In the genomic region with DNA sequence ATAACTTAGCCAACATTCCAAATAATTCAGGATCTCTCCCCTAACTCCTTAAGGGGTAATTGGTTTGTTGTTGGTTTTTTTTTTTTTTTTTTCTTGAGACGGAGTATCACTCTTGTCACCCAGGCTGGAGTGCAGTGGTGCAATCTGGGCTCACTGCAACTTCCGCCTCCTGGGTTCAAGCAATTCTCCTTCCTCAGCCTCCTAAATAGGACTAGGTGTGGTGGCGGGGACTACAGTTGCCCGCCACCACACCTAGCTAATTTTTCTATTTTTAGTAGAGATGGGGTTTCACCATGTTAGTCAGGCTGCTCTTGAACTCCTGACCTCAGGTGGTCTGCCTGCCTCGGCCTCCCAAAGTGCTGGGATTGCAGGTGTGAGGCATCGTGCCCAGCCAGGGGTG, we compare ENCODE assay signal across 7 cellular contexts. TPM values are rescaled to one million over a fixed set of nuclear protein-coding genes. Genes with fewer than 3 reads are reported as not detected.
DNase-seq lines count a peak whose midpoint lies in the region; ATAC-seq, FAIRE-seq and TF ChIP-seq lines count a peak whose summit lies in the region.
"Not testable (repeated sequence)": the region's sequence is repeated elsewhere in the genome, so short reads cannot be mapped to it uniquely, and the experiment has no call there.

No MANE protein-coding gene starts in this region.

- H3K36me3 ChIP-seq in PC-9 (ENCODE audit: low read depth); K562 (ENCODE audit: control insufficient read depth, insufficient read depth, low read length); cardiac muscle cell; psoas muscle (ENCODE audit: insufficient read depth in 1 of 2, low read depth in 1 of 2); thyroid gland: not testable (repeated sequence)

- H3K9me3 ChIP-seq in A549; PC-9 (ENCODE audit: insufficient read depth, low read depth); K562 (replicated peaks; ENCODE audit: control insufficient read depth, insufficient read depth, low read depth, low read length); cardiac muscle cell (ENCODE audit: low read depth); psoas muscle; thyroid gland: not testable (repeated sequence)

- 80% methylated on average over 6 of the region's 6 CpGs for WGBS in A549 (ENCODE audit: missing lambda C conversion rate)
- WGBS in K562 (ENCODE audit: insufficient coverage, low coverage, missing lambda C conversion rate), result 47% methylated on average over 6 of the region's 6 CpGs
- WGBS in psoas muscle, 3 donors, result 82 to 93% (median 85%) methylated on average over 6 of the region's 6 CpGs
- 86 to 93% methylated on average over 6 of the region's 6 CpGs for WGBS in thyroid gland, 2 donors

- H3F3A ChIP-seq in PC-9 (ENCODE audit: insufficient read depth, low read depth), result peaks cover 31% of the 10 kb centered on the region

- H3K27me3 ChIP-seq in PC-9 (ENCODE audit: insufficient read depth, low read depth); K562 (ENCODE audit: control insufficient read depth in 2 of 2, insufficient read depth in 2 of 2, low read length in 2 of 2); cardiac muscle cell; psoas muscle (ENCODE audit: insufficient read depth in 3 of 3, low read length in 2 of 3); thyroid gland: not testable (repeated sequence)

- peak overlapping the region; percentile 59 to 64 (median 60) for H3K27ac Mint-ChIP-seq in nephron

- DNase-seq in A549 (ENCODE audit: low read depth in 1 of 2, low spot score in 1 of 2); PC-9; K562 (ENCODE audit: extremely low read depth in 1 of 4, low spot score in 3 of 4); cardiac muscle cell (ENCODE audit: low read depth in 1 of 2, low spot score in 1 of 2); psoas muscle; thyroid gland: not testable (repeated sequence)

- ATAC-seq in A549, result not testable (repeated sequence)
- ATAC-seq in K562, result peak; percentile 53; the same call in 2 of the 3 replicates
- ATAC-seq in psoas muscle, result peak in 3 of 4 donors; percentile 26 to 46 (median 45)

- H3K79me2 ChIP-seq in PC-9 (ENCODE audit: low read depth); K562 (ENCODE audit: control insufficient read depth, insufficient read depth, low read length): not testable (repeated sequence)

- not testable (repeated sequence) for H3K9me3 Mint-ChIP-seq in nephron

- H3K4me3 ChIP-seq in A549; K562; cardiac muscle cell; psoas muscle; thyroid gland (replicated peaks in 1 of 3): not testable (repeated sequence)
- peak overlapping the region; percentile 0; the same call in 1 of the 2 replicates for H3K4me3 ChIP-seq in PC-9

- H3K4me2 ChIP-seq in A549, result peak overlapping the region; percentile 46
- peak overlapping the region; percentile 61 for H3K4me2 ChIP-seq in PC-9
- H3K4me2 ChIP-seq in K562 (ENCODE audit: insufficient read depth, low read length), result not testable (repeated sequence)

- not testable (repeated sequence) for FAIRE-seq in A549 (lab: Jason Lieb, UNC); K562 (lab: Jason Lieb, UNC)

- H3K4me3 Mint-ChIP-seq in nephron, result not testable (repeated sequence)

- H3K27ac ChIP-seq in A549, result not testable (repeated sequence)
- peak overlapping the region; percentile 36 for H3K27ac ChIP-seq in PC-9
- H3K27ac ChIP-seq in K562 (ENCODE audit: extremely low read depth, low read depth, low read length), result peak overlapping the region; percentile 77; the same call in 2 of the 3 replicates
- H3K27ac ChIP-seq in cardiac muscle cell, result peak overlapping the region; percentile 65
- H3K27ac ChIP-seq in psoas muscle, result peak overlapping the region; percentile 68
- H3K27ac ChIP-seq in thyroid gland, result peak overlapping the region in 2 of 3 donors; percentile 2 to 46

- not testable (repeated sequence) for H3K9me1 ChIP-seq in K562 (ENCODE audit: control insufficient read depth, insufficient read depth, low read length)

- not testable (repeated sequence) for BruUV-seq in PC-9 (replicated peaks; lab: Mats Ljungman, UMichigan); K562 (replicated peaks; lab: Mats Ljungman, UMichigan)

- H4K20me1 ChIP-seq in PC-9 (ENCODE audit: insufficient read depth); K562 (replicated peaks; ENCODE audit: control insufficient read depth, insufficient read depth, low read length): not testable (repeated sequence)

- in situ Hi-C loops in K562 (cut with MboI), result not testable (repeated sequence)

- not testable (repeated sequence) for H3K27me3 Mint-ChIP-seq in nephron (ENCODE audit: low read depth)

- CTCF ChIA-PET in A549 (lab: Yijun Ruan, JAX); PC-9 (lab: Charles Lee); K562 (lab: Yijun Ruan, JAX; ENCODE audit: low intra/inter-chr PET ratio): not testable (repeated sequence)

- not testable (repeated sequence) for TF ChIP-seq RAD21 in A549 (conservative IDR thresholded peaks at IDR 0.05 in 1 of 2, IDR thresholded peaks at IDR 0.05 in 1 of 2); K562 (CRISPR knock-in tag; conservative IDR thresholded peaks at IDR 0.05 in 1 of 2, IDR thresholded peaks at IDR 0.05 in 1 of 2)

- peaks cover 20% of the 10 kb centered on the region for H3K4me1 Mint-ChIP-seq in nephron

- H2AFZ ChIP-seq in PC-9, result not testable (repeated sequence)
- H2AFZ ChIP-seq in K562 (ENCODE audit: low read depth, low read length), result peak overlapping the region; percentile 74

- not testable (repeated sequence) for H3K9me2 ChIP-seq in PC-9 (ENCODE audit: insufficient read depth)

- TF ChIP-seq POLR2A in A549 (IDR thresholded peaks at IDR 0.05; ENCODE audit: low read length); K562 (conservative IDR thresholded peaks at IDR 0.05); thyroid gland (IDR thresholded peaks at IDR 0.05): not testable (repeated sequence)

- intact Hi-C loops in PC-9 (cut with micrococcal nuclease; ENCODE audit: unreplicated experiment) (loop anchor here (1.0 kb wide), 2 partner anchors 21 to 112 kb away; partner anchors contain the start of gene TNRC6B), psoas muscle (cut with DNase I) (loop anchor here in 1 of 2 donors (10.0 kb wide), 1 partner anchor 92 kb away; no protein-coding TSS in a partner anchor)
- intact Hi-C loops in K562 (cut with micrococcal nuclease); thyroid gland (cut with DNase I): not testable (repeated sequence)

- H3K4me1 ChIP-seq in A549 (peaks cover 11% of the 10 kb centered on the region; the same call in 2 of the 3 replicates), PC-9 (replicated peaks; ENCODE audit: insufficient read depth) (peaks cover 26% of the 10 kb centered on the region), K562 (replicated peaks in 1 of 2; ENCODE audit: control insufficient read depth in 2 of 2, insufficient read depth in 2 of 2, low read length in 2 of 2) (peaks cover 8 to 15% of the 10 kb centered on the region in 2 experiments), cardiac muscle cell (ENCODE audit: low read depth) (peaks cover 13% of the 10 kb centered on the region), psoas muscle (peaks cover 20% of the 10 kb centered on the region), thyroid gland (peaks cover 14 to 16% of the 10 kb centered on the region in 2 donors)

- TF ChIP-seq CTCF in A549 (IDR thresholded peaks at IDR 0.05); PC-9 (conservative IDR thresholded peaks at IDR 0.05); K562 (IDR thresholded peaks at IDR 0.05 in 2 of 3, conservative IDR thresholded peaks at IDR 0.05 in 1 of 3; ENCODE audit: insufficient read depth in 2 of 3, low read depth in 1 of 3, low read length in 3 of 3); cardiac muscle cell (IDR thresholded peaks at IDR 0.05; ENCODE audit: low read depth, low read length); nephron (IDR thresholded peaks at IDR 0.05; ENCODE audit: unreplicated experiment in 3 of 3); psoas muscle (IDR thresholded peaks at IDR 0.05); thyroid gland (IDR thresholded peaks at IDR 0.05): not testable (repeated sequence)

- not testable (repeated sequence) for H3K36me3 Mint-ChIP-seq in nephron (ENCODE audit: low read depth)

- H3K9ac ChIP-seq in K562 (ENCODE audit: insufficient read depth in 1 of 2, low read depth in 2 of 2, low read length in 2 of 2), result peak overlapping the region in 1 of 2 experiments; percentile 66; a peak in 2 of 4 replicates

- POLR2A ChIA-PET in A549 (lab: Yijun Ruan, JAX), result interaction anchor here (1.8 kb wide), 1 partner anchor 113 kb away, joined by 5 read pairs; no protein-coding TSS in a partner anchor
- POLR2A ChIA-PET in PC-9 (lab: Charles Lee; ENCODE audit: unreplicated experiment), result not testable (repeated sequence)
- POLR2A ChIA-PET in K562 (lab: Yijun Ruan, JAX), result interaction anchor here (1.5 kb wide), 1 partner anchor 20 kb away, joined by 3 read pairs; the partner anchor contains the start of gene TNRC6B

- TF ChIP-seq EP300 in A549 (IDR thresholded peaks at IDR 0.05); K562 (IDR thresholded peaks at IDR 0.05; ENCODE audit: low read length): not testable (repeated sequence)

RNA-seq across cellular contexts. Expression of gene TNRC6B, which starts 21.0 kb away (rescaled TPM):
- polyA plus RNA-seq in A549 (2011; rRNA removed), result 4.9 and 5.2 TPM in 2 replicates
- polyA plus RNA-seq in A549 (2012; cell fraction: cytosol; rRNA removed), result 2.2 and 3.0 TPM in 2 replicates
- polyA plus RNA-seq in A549 (2012; cell fraction: nucleus; rRNA removed), result 4.9 and 5.7 TPM in 2 replicates
- polyA plus RNA-seq in A549 (2017; fragmentation: RNase III; extraction: RNeasy Plus Mini Kit Qiagen cat#74134 plus additional on column Dnase treatment), result 4.3 to 5.2 TPM (median 5.0 TPM) in 3 replicates
- 25.3 and 28.9 TPM in 2 replicates for polyA minus RNA-seq in A549 (2011; rRNA and poly(A)+ RNA removed)
- 57.8 and 62.7 TPM in 2 replicates for total RNA-seq in PC-9 (2021)
- total RNA-seq in K562 (2011; cell fraction: chromatin; rRNA removed; ENCODE audit: low replicate concordance), result 39.3 and 85.7 TPM in 2 replicates
- 26.1 and 28.3 TPM in 2 replicates for total RNA-seq in K562 (2011; cell fraction: nucleolus; rRNA removed)
- total RNA-seq in K562 (2011; cell fraction: nucleoplasm; rRNA removed), result 39.1 and 62.4 TPM in 2 replicates
- total RNA-seq in K562 (2014; rRNA removed), result 7.4 and 11.0 TPM in 2 replicates
- 10.8 and 13.7 TPM in 2 replicates for total RNA-seq in K562 (2014; rRNA removed; fragmentation: Illumina TruSeq; extraction: Trizol)
- 10.3 and 11.5 TPM in 2 replicates for total RNA-seq in K562 (2015; rRNA removed; fragmentation: Illumina TruSeq; extraction: Trizol)
- total RNA-seq in K562 (2021), result 17.6 and 18.8 TPM in 2 replicates
- 5.8 and 7.4 TPM in 2 replicates for polyA plus RNA-seq in K562 (2011; rRNA removed)
- polyA plus RNA-seq in K562 (2011; cell fraction: cytosol; rRNA removed), result 6.8 and 7.2 TPM in 2 replicates
- 10.6 and 12.9 TPM in 2 replicates for polyA plus RNA-seq in K562 (2011; cell fraction: nucleus; rRNA removed)
- polyA plus RNA-seq in K562 (2012), result 3.8 and 6.0 TPM in 2 replicates
- 5.3 and 5.8 TPM in 2 replicates for polyA plus RNA-seq in K562 (2014; fragmentation: Illumina TruSeq; extraction: Trizol)
- 10 to 100 TPM in 1 of 2 experiments, under 1 TPM in 1; 0.96 to 14.7 TPM for polyA plus RNA-seq in K562 (2014; fragmentation: Nextera tagmentation; extraction: Ambion mirVana)
- polyA plus RNA-seq in K562 (2014; rRNA removed), result 6.9 and 7.3 TPM in 2 replicates
- 20.1 and 24.7 TPM in 2 replicates for polyA minus RNA-seq in K562 (2011; rRNA and poly(A)+ RNA removed)
- 9.8 and 11.2 TPM in 2 replicates for polyA minus RNA-seq in K562 (2011; cell fraction: cytosol; rRNA and poly(A)+ RNA removed)
- 13.3 and 30.9 TPM in 2 replicates for polyA minus RNA-seq in K562 (2011; cell fraction: nucleus; rRNA and poly(A)+ RNA removed)
- total RNA-seq in cardiac muscle cell, result 39.6 and 61.1 TPM in 2 replicates
- 50.2 and 73.2 TPM in 2 replicates for polyA plus RNA-seq in cardiac muscle cell
- total RNA-seq in psoas muscle, result 10 to 100 TPM; 27.9 to 49.4 (median 32.6) TPM
- 10 to 100 TPM in 1 of 3 donors, 1 to 10 TPM in 2; 2.2 to 17.4 (median 2.5) TPM for polyA plus RNA-seq in psoas muscle
- 100 to 1,000 TPM in 2 of 4 donors, 10 to 100 TPM in 2; 46.1 to 202 (median 114) TPM for total RNA-seq in thyroid gland
